Comparison of ENCODE assay signal across 10 cellular contexts in genomic region chr4:17111959-17112659, GRCh38.
DNase-seq lines count a peak whose midpoint lies in the region; ATAC-seq, FAIRE-seq and TF ChIP-seq lines count a peak whose summit lies in the region.
"Had no signal": no experiment of that assay in that cellular context is flagged by ENCODE, and none has a peak within 500 bp of the region (broad histone marks: within the 10 kb centered on the region; RNA-seq: fewer than 3 reads in every experiment).

No MANE protein-coding gene starts in this region.

- H3K27ac ChIP-seq in MM.1S (ENCODE audit: low read length), result no peak overlapping the region

- no peaks in the 10 kb centered on the region for H3K36me3 ChIP-seq in MM.1S (replicated peaks; ENCODE audit: insufficient read depth, low read length)

- no peaks in the 10 kb centered on the region for H3K9me2 ChIP-seq in MM.1S (replicated peaks; ENCODE audit: insufficient read depth, low read length)

- no peak overlapping the region for H3K27ac Mint-ChIP-seq in activated T-cell treated with anti-CD3 and anti-CD28 coated beads, Interleukin-2, amount 50 U/mL, for 24 hours
- H3K27ac Mint-ChIP-seq: CD8-positive, alpha-beta memory T cell had no signal

- H3K36me3 Mint-ChIP-seq in activated T-cell treated with anti-CD3 and anti-CD28 coated beads, Interleukin-2, amount 50 U/mL, for 24 hours (ENCODE audit: low read depth), result no peaks in the 10 kb centered on the region
- H3K36me3 Mint-ChIP-seq: CD8-positive, alpha-beta memory T cell had no signal

- no peaks in the 10 kb centered on the region for H3K4me1 ChIP-seq in MM.1S (ENCODE audit: low read length)

- H3K4me3 ChIP-seq in MM.1S (ENCODE audit: low read length) (no peak overlapping the region), epithelial cell of proximal tubule (ENCODE audit: low read depth, low read length) (no peak overlapping the region)

- no peaks in the 10 kb centered on the region for H3K4me1 Mint-ChIP-seq in activated T-cell treated with anti-CD3 and anti-CD28 coated beads, Interleukin-2, amount 50 U/mL, for 24 hours (ENCODE audit: low read depth)
- H3K4me1 Mint-ChIP-seq: CD8-positive, alpha-beta memory T cell had no signal

- H3K27me3 Mint-ChIP-seq in activated T-cell treated with anti-CD3 and anti-CD28 coated beads, Interleukin-2, amount 50 U/mL, for 24 hours, result peaks cover 8% of the 10 kb centered on the region

- peaks cover 4% of the 10 kb centered on the region for H3K9me3 Mint-ChIP-seq in activated T-cell treated with anti-CD3 and anti-CD28 coated beads, Interleukin-2, amount 50 U/mL, for 24 hours

- H3K27me3 ChIP-seq in MM.1S (replicated peaks; ENCODE audit: insufficient read depth, low read length), result no peaks in the 10 kb centered on the region

- no peak overlapping the region for H3K9ac ChIP-seq in MM.1S (ENCODE audit: low read length)

- ATAC-seq in HG03521 (IDR thresholded peaks at IDR 0.05; ENCODE audit: unreplicated experiment), result no peak

- no peaks in the 10 kb centered on the region for H3K9me3 ChIP-seq in MM.1S (replicated peaks; ENCODE audit: insufficient read depth, low read length)

- H3K79me2 ChIP-seq in MM.1S (ENCODE audit: low read length), result no peaks in the 10 kb centered on the region

- TF ChIP-seq CTCF in MM.1S (IDR thresholded peaks at IDR 0.05; ENCODE audit: low read length) (peak; percentile 37), epithelial cell of proximal tubule (conservative IDR thresholded peaks at IDR 0.05; ENCODE audit: low read depth, low read length) (peak; percentile 79)

- H3K4me2 ChIP-seq in MM.1S (ENCODE audit: low read depth, low read length), result no peak overlapping the region

- H3K4me3 Mint-ChIP-seq in activated T-cell treated with anti-CD3 and anti-CD28 coated beads, Interleukin-2, amount 50 U/mL, for 24 hours, result no peak overlapping the region
- H3K4me3 Mint-ChIP-seq: CD8-positive, alpha-beta memory T cell had no signal

- no peak for FAIRE-seq in GM19239 (lab: Jason Lieb, UNC)
- FAIRE-seq: TTC549 had no signal

- no peaks in the 10 kb centered on the region for H3F3A ChIP-seq in MM.1S (ENCODE audit: insufficient read depth, low read length)

- H4K20me1 ChIP-seq in MM.1S (ENCODE audit: insufficient read depth, low read length), result no peaks in the 10 kb centered on the region

- H2AFZ ChIP-seq in MM.1S (ENCODE audit: low read length), result no peak overlapping the region

- peak; percentile 15 to 16 for DNase-seq in activated T-cell treated with anti-CD3 and anti-CD28 coated beads, Interleukin-2, amount 50 U/mL, for 48 hours
- no peak for DNase-seq in activated T-cell treated with anti-CD3 and anti-CD28 coated beads, Interleukin-2, amount 50 U/mL, for 24 hours
- DNase-seq in MM.1S (no peak), epithelial cell of proximal tubule (ENCODE audit: low read depth) (no peak), renal cortical epithelial cell (ENCODE audit: low read depth) (peak; percentile 2), GM19239 (ENCODE audit: insufficient read length, low spot score) (no peak)
- DNase-seq in activated CD8-positive, alpha-beta memory T cell treated with anti-CD3 and anti-CD28 coated beads, Interleukin-2, amount 50 U/mL, for 48 hours, result no peak
- DNase-seq: CD8-positive, alpha-beta memory T cell had no signal

Comparison
In these comparisons a context has a peak if more than half of its experiments do, and no peak if none do; other contexts are left out.
1. DNase-seq: peak in activated T-cell treated with anti-CD3 and anti-CD28 coated beads, Interleukin-2, amount 50 U/mL, for 48 hours (2 of 2) and renal cortical epithelial cell (single experiment); none in activated T-cell treated with anti-CD3 and anti-CD28 coated beads, Interleukin-2, amount 50 U/mL, for 24 hours (single experiment), MM.1S (single experiment), epithelial cell of proximal tubule (single experiment), GM19239 (single experiment) and activated CD8-positive, alpha-beta memory T cell treated with anti-CD3 and anti-CD28 coated beads, Interleukin-2, amount 50 U/mL, for 48 hours (single experiment).